Comparison of ENCODE assay signal across 22 cellular contexts in the genomic region with DNA sequence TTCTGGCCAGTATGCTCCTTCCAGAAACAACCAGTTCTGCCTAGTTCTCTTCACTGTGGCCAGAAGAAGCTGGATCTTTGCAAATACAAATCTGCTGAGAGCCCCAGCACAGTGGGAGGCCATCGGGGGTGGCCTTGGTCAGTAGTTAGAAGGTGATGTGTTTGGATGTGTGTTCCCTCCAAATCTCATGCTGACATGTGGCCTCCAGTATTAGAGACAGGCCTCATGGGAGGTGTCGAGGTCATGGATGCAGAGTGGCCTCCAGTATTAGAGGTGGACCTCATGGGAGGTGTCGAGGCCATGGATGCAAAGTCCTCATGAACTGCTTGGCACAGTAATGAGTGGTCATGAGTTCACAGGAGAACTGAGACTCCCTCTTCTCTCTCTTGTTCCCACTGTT. TPM values are rescaled to one million over a fixed set of nuclear protein-coding genes. Genes with fewer than 3 reads are reported as not detected.
A peak's percentile ranks its signal among the peaks of the same experiment; 100 is the strongest.
DNase-seq lines count a peak whose midpoint lies in the region; ATAC-seq and TF ChIP-seq lines count a peak whose summit lies in the region.
"Had no signal": no experiment of that assay in that cellular context is flagged by ENCODE, and none has a peak within 500 bp of the region (broad histone marks: within the 10 kb centered on the region; RNA-seq: fewer than 3 reads in every experiment).

No MANE protein-coding gene starts in this region.

- no peak overlapping the region for H4K8ac ChIP-seq in trophoblast cell (ENCODE audit: low read depth, low read length)

- no peak overlapping the region for H4K12ac ChIP-seq in trophoblast cell (ENCODE audit: low read depth, low read length)

- peaks cover 62% of the 10 kb centered on the region for H3K4me1 Mint-ChIP-seq in WTC11

- H3K9ac ChIP-seq in BLaER1 (no peak overlapping the region), trophoblast cell (ENCODE audit: low read length) (no peak overlapping the region)

- no peak overlapping the region for H3K14ac ChIP-seq in trophoblast cell (ENCODE audit: low read length)

- H3K4me3 Mint-ChIP-seq in WTC11: no peak overlapping the region
- H3K4me3 Mint-ChIP-seq: CD4-positive, CD25-positive, alpha-beta regulatory T cell; HFFc6 had no signal

- H3K36me3 Mint-ChIP-seq in WTC11: peaks cover 2% of the 10 kb centered on the region; the same call in 1 of the 2 replicates
- H3K36me3 Mint-ChIP-seq: CD4-positive, CD25-positive, alpha-beta regulatory T cell had no signal

- POLR2A ChIA-PET in WTC11 (lab: Charles Lee): interaction anchor here (1.0 kb wide), 1 partner anchor 9 kb away, joined by 3 read pairs; no protein-coding TSS in a partner anchor

- TF ChIP-seq CTCF in WTC11 (IDR thresholded peaks at IDR 0.05): no peak
- no peak for TF ChIP-seq CTCF in esophagus muscularis mucosa (IDR thresholded peaks at IDR 0.05)
- no peak for TF ChIP-seq CTCF in GM13976 (IDR thresholded peaks at IDR 0.05; ENCODE audit: borderline replicate concordance, control extremely low read depth, extremely low read depth, insufficient read depth, missing control alignments)

- peaks cover 4% of the 10 kb centered on the region for H3K79me2 ChIP-seq in trophoblast cell (ENCODE audit: control insufficient read depth, insufficient read depth, low read length, poor library complexity)

- H3K9me3 Mint-ChIP-seq in WTC11: no peaks in the 10 kb centered on the region
- H3K9me3 Mint-ChIP-seq: HFFc6 had no signal

- DNase-seq in WTC11 (ENCODE audit: low spot score) (no peak), esophagus muscularis mucosa (ENCODE audit: extremely low spot score) (peak; percentile 86), trophoblast cell (no peak), NCI-H187 (lab: John Stamatoyannopoulos, UW) (no peak), GM13976 (ENCODE audit: low spot score) (no peak)
- DNase-seq: 8988T; Caco-2; CD4-positive, CD25-positive, alpha-beta regulatory T cell; GDM1; HFFc6; KG1; MV-4-11; NCI-H1694 treated with DMSO at 0.1 percent for 48 hours; NCI-H226; NCI-H524; NCI-H82; OCI-M1; RPMI8226 had no signal

- peaks cover 69% of the 10 kb centered on the region for H3K27me3 Mint-ChIP-seq in WTC11 (ENCODE audit: low read depth)

- H2BK12ac ChIP-seq in trophoblast cell (ENCODE audit: low read length): peak overlapping the region; percentile 29

- no peak overlapping the region for H2BK120ac ChIP-seq in trophoblast cell (ENCODE audit: insufficient read depth, low read length, poor library complexity)

- intact Hi-C loops in esophagus muscularis mucosa (cut with DNase I): no loop called here

- H3K79me1 ChIP-seq in trophoblast cell (ENCODE audit: low read length): peaks cover 34% of the 10 kb centered on the region

- H3K27ac ChIP-seq in BLaER1: peak overlapping the region; percentile 85
- no peak overlapping the region for H3K27ac ChIP-seq in esophagus muscularis mucosa (replicated peaks in 1 of 4)
- no peak overlapping the region for H3K27ac ChIP-seq in trophoblast cell (ENCODE audit: low read depth, low read length)

- H3K4ac ChIP-seq in trophoblast cell (ENCODE audit: low read depth, low read length): no peak overlapping the region

- H3K4me1 ChIP-seq in BLaER1 (peaks cover 100% of the 10 kb centered on the region), esophagus muscularis mucosa (peaks cover 22 to 30% (median 29%) of the 10 kb centered on the region in 4 donors), trophoblast cell (ENCODE audit: control insufficient read depth in 1 of 2, insufficient read depth in 2 of 2, low read length in 2 of 2) (peaks cover 20 to 21% of the 10 kb centered on the region in 2 experiments)

- peak overlapping the region; percentile 0 for H2AK5ac ChIP-seq in trophoblast cell (ENCODE audit: low read length)

- WGBS in esophagus muscularis mucosa: 95% methylated on average over 3 of the region's 3 CpGs
- no CpG with 5 or more reads among the region's 3 CpGs for WGBS in trophoblast cell (ENCODE audit: extremely low coverage, insufficient coverage, insufficient read length)

- H4K20me1 ChIP-seq in BLaER1: no peaks in the 10 kb centered on the region

- H3K36me3 ChIP-seq in BLaER1 (peaks cover 32% of the 10 kb centered on the region; the same call in 1 of the 2 replicates), esophagus muscularis mucosa (no peaks in the 10 kb centered on the region), trophoblast cell (ENCODE audit: control insufficient read depth in 1 of 2, insufficient read depth in 2 of 2, low read length in 2 of 2) (no peaks in the 10 kb centered on the region)

- H3K27me3 ChIP-seq in BLaER1 (no peaks in the 10 kb centered on the region), esophagus muscularis mucosa (peaks cover 0 to 95% (median 41%) of the 10 kb centered on the region in 4 donors), trophoblast cell (ENCODE audit: insufficient read depth, low read length) (no peaks in the 10 kb centered on the region)

- peak overlapping the region; percentile 82 for H3K4me2 ChIP-seq in BLaER1
- no peak overlapping the region for H3K4me2 ChIP-seq in trophoblast cell (ENCODE audit: low read length)

- no peak overlapping the region for H3K23ac ChIP-seq in trophoblast cell (ENCODE audit: low read length)

- H2AFZ ChIP-seq in trophoblast cell (ENCODE audit: insufficient read depth, low read length, poor library complexity): no peak overlapping the region

- H4K91ac ChIP-seq in trophoblast cell (ENCODE audit: low read depth, low read length): peak overlapping the region; percentile 29

- no peak overlapping the region for H3K18ac ChIP-seq in trophoblast cell (ENCODE audit: low read length)

- no peak overlapping the region for H3K27ac Mint-ChIP-seq in WTC11
- H3K27ac Mint-ChIP-seq: CD4-positive, CD25-positive, alpha-beta regulatory T cell; HFFc6 had no signal

- TF ChIP-seq POLR2A in esophagus muscularis mucosa (IDR thresholded peaks at IDR 0.05; ENCODE audit: low read depth): no peak

- peaks cover 39% of the 10 kb centered on the region for H3K9me3 ChIP-seq in BLaER1
- H3K9me3 ChIP-seq in esophagus muscularis mucosa: no peaks in the 10 kb centered on the region
- H3K9me3 ChIP-seq in trophoblast cell (ENCODE audit: insufficient read depth, low read depth, low read length): peaks cover 2% of the 10 kb centered on the region
- H3K9me3 ChIP-seq: Caco-2 had no signal

- H2BK5ac ChIP-seq in trophoblast cell (ENCODE audit: low read depth, low read length, poor library complexity): no peak overlapping the region

- ATAC-seq in WTC11: no peak
- ATAC-seq in HG02981 (IDR thresholded peaks at IDR 0.05; ENCODE audit: unreplicated experiment): no peak
- no peak for ATAC-seq in GM18868 (IDR thresholded peaks at IDR 0.05; ENCODE audit: unreplicated experiment)

- in situ Hi-C loops in GM13976 (cut with MboI; ENCODE audit: low sequenced_read_pairs, unreplicated experiment): no loop called here

- no peak for TF ChIP-seq EP300 in esophagus muscularis mucosa (IDR thresholded peaks at IDR 0.05)

- CTCF ChIA-PET in WTC11 (lab: Charles Lee): interaction anchor here (1.2 kb wide), 1 partner anchor 46 kb away, joined by 4 read pairs; no protein-coding TSS in a partner anchor

- H3K4me3 ChIP-seq in BLaER1 (peak overlapping the region; percentile 50; the same call in 1 of the 2 replicates), esophagus muscularis mucosa (no peak overlapping the region), trophoblast cell (ENCODE audit: low read depth, low read length) (no peak overlapping the region)

TF ChIP-seq in WTC11, 78 proteins besides CTCF, POLR2A, EP300 and RAD21:
- TF ChIP-seq OVOL2 (CRISPR knock-in tag; IDR thresholded peaks at IDR 0.05; ENCODE audit: borderline replicate concordance) (no peak), GABPB1 (CRISPR knock-in tag; IDR thresholded peaks at IDR 0.05) (no peak), TEAD1 (CRISPR knock-in tag; IDR thresholded peaks at IDR 0.05) (no peak), MAX (CRISPR knock-in tag; IDR thresholded peaks at IDR 0.05) (peak; percentile 68)
- TF ChIP-seq, protein P1, sequence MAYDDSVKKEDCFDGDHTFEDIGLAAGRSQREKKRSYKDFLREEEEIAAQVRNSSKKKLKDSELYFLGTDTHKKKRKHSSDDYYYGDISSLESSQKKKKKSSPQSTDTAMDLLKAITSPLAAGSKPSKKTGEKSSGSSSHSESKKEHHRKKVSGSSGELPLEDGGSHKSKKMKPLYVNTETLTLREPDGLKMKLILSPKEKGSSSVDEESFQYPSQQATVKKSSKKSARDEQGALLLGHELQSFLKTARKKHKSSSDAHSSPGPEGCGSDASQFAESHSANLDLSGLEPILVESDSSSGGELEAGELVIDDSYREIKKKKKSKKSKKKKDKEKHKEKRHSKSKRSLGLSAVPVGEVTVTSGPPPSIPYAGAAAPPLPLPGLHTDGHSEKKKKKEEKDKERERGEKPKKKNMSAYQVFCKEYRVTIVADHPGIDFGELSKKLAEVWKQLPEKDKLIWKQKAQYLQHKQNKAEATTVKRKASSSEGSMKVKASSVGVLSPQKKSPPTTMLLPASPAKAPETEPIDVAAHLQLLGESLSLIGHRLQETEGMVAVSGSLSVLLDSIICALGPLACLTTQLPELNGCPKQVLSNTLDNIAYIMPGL (CRISPR knock-in tag; IDR thresholded peaks at IDR 0.05): no peak

RNA-seq across cellular contexts. Expression of gene IRX2, which starts 7.6 kb away (rescaled TPM):
- total RNA-seq in WTC11 (2021) (51.5 to 63.2 TPM (median 52.0 TPM) in 3 replicates), esophagus muscularis mucosa (under 1 TPM in 2 of 4 donors, not detected in 2; 0.17 to 0.26 TPM)
- polyA plus RNA-seq in trophoblast cell (2013): 10.2 and 10.7 TPM in 2 replicates
- total RNA-seq: CD4-positive, CD25-positive, alpha-beta regulatory T cell had no signal
- polyA plus RNA-seq: AG04450; CD4-positive, CD25-positive, alpha-beta regulatory T cell had no signal

Comparison
In these comparisons a context has a peak if more than half of its experiments do, and no peak if none do; other contexts are left out.
1. RNA of gene IRX2, which starts 7.6 kb away (total RNA-seq): 51.5 to 63.2 TPM in WTC11; 0.17 to 0.26 TPM in esophagus muscularis mucosa; every median in the first group is over 10 times any median in the second.